ENCODE assay signal across 8 cellular contexts in the genomic region with DNA sequence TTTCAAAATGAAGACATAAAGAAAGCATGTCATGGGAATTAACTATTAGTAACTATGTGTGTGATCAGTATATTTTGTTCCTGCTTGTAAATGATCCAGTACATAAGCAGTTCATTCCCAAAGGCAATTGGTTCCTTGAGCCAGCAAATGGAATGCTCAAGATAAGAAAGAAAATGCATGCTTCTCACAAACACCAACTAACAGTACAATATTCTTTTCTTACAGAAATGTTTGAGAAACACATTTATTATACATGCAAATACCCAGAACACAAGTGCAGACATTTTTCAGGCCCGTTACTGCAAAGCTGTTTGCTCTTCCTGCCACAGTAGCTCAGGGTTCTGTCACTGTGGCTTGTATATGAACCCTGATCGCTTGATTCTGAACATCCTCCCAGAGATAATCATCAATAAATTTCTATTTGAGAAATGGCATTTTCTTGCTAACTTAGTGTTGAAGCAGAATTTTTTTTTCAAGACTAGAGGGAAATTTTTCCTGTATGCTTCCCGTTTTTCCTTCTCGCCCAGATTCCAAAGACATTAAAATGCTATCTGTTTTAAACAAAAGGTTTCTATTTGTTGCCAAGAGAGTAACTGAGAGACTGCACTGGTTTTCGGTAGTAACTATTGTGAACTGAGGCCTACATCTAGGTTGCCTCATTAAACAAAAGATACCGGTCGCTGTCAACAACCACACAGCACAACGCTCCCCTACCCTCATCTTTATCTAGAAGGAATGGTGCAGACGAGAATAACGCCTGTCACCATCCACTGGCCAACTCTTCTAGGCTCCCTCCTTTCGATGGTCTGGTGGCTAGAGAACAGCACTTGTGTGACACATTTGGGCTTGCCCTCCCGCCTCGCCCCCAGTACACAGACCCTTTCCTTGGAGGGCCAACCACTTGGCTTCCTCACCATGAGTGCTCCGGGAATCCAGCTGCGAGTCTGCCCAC. TPM values are rescaled to one million over a fixed set of nuclear protein-coding genes. Genes with fewer than 3 reads are reported as not detected.
DNase-seq lines count a peak whose midpoint lies in the region; ATAC-seq and TF ChIP-seq lines count a peak whose summit lies in the region.

No MANE protein-coding gene starts in this region.

- no peaks in the 10 kb centered on the region for H3K36me3 ChIP-seq in aorta (ENCODE audit: control insufficient read depth in 1 of 2, insufficient read depth in 2 of 2, low read length in 1 of 2)

- TF ChIP-seq CTCF in activated B cell treated with CpG ODN at 0.5 μM for 24 hours (IDR thresholded peaks at IDR 0.05) (no peak), epithelial cell of proximal tubule (conservative IDR thresholded peaks at IDR 0.05; ENCODE audit: low read depth, low read length) (no peak)

- intact Hi-C loops in activated B cell treated with CpG ODN at 0.5 μM for 24 hours (cut with micrococcal nuclease) (loop anchor here (5.0 to 10.0 kb wide), 3 partner anchors 205 to 853 kb away; partner anchors contain the start of genes CEP78 and VPS13A), aorta (cut with DNase I) (loop anchor here (5.0 to 10.0 kb wide), 7 partner anchors 53 to 575 kb away; no protein-coding TSS in a partner anchor)

- H3K4me3 Mint-ChIP-seq in activated B cell treated with CpG ODN at 0.5 μM for 24 hours = peak overlapping the region; percentile 77

- no peaks in the 10 kb centered on the region for H3K9me3 ChIP-seq in aorta (ENCODE audit: control insufficient read depth, low read length)

- H3K27ac ChIP-seq in aorta (ENCODE audit: low read depth in 1 of 2, low read length in 2 of 2) = peak overlapping the region; percentile 25 to 29

- DNase-seq in CD1c-positive myeloid dendritic cell (ENCODE audit: extremely low spot score) = peak; percentile 26
- DNase-seq in HT1080 (ENCODE audit: low read depth) = peak; percentile 24
- no peak for DNase-seq in activated B cell treated with CpG ODN at 0.5 μM for 24 hours
- no peak for DNase-seq in epithelial cell of proximal tubule (ENCODE audit: low read depth)
- peak; percentile 50 for DNase-seq in myocyte (ENCODE audit: low read depth)
- DNase-seq in aorta = peak in 1 of 2 donors; percentile 77
- no peak for DNase-seq in NCI-H226

- H3K4me3 ChIP-seq in epithelial cell of proximal tubule (ENCODE audit: low read depth, low read length) (peak overlapping the region; percentile 85), aorta (ENCODE audit: low read length in 2 of 2) (peak overlapping the region; percentile 89 to 100)

- peaks cover 37% of the 10 kb centered on the region for H3K27me3 Mint-ChIP-seq in activated B cell treated with CpG ODN at 0.5 μM for 24 hours

- ATAC-seq in activated B cell treated with CpG ODN at 0.5 μM for 24 hours (ENCODE audit: low read depth) = no peak
- ATAC-seq in aorta (ENCODE audit: low FRiP score) = peak; percentile 16
- ATAC-seq in GM18870 (IDR thresholded peaks at IDR 0.05; ENCODE audit: unreplicated experiment) = no peak

- H3K27me3 ChIP-seq in aorta (ENCODE audit: control insufficient read depth in 1 of 2, insufficient read depth in 2 of 2, low read length in 1 of 2) = no peaks in the 10 kb centered on the region

- H3K4me1 Mint-ChIP-seq in activated B cell treated with CpG ODN at 0.5 μM for 24 hours = peaks cover 22% of the 10 kb centered on the region

- H3K36me3 Mint-ChIP-seq in activated B cell treated with CpG ODN at 0.5 μM for 24 hours (ENCODE audit: low read depth) = no peaks in the 10 kb centered on the region

- no peaks in the 10 kb centered on the region for H3K9me3 Mint-ChIP-seq in activated B cell treated with CpG ODN at 0.5 μM for 24 hours

- 1 to 2% methylated on average over 15 of the region's 15 CpGs for WGBS in aorta, 2 donors

- H3K27ac Mint-ChIP-seq in activated B cell treated with CpG ODN at 0.5 μM for 24 hours = no peak overlapping the region

- CTCF ChIA-PET in activated B cell treated with CpG ODN at 0.5 μM for 24 hours (lab: Charles Lee) = interaction anchor here (0.7 kb wide), 1 partner anchor 30 kb away, joined by 3 read pairs; no protein-coding TSS in a partner anchor

- peaks cover 0 to 2% of the 10 kb centered on the region in 2 donors for H3K4me1 ChIP-seq in aorta (ENCODE audit: control insufficient read depth in 1 of 2, insufficient read depth in 2 of 2, low read length in 2 of 2)

- POLR2A ChIA-PET in activated B cell treated with CpG ODN at 0.5 μM for 24 hours (lab: Charles Lee) = no interaction called here

RNA-seq across cellular contexts. Expression of gene GNAQ, which starts 1.7 kb away (rescaled TPM):
- 12.0 and 14.6 TPM in 2 replicates for total RNA-seq in HT1080 (2014; rRNA removed; shearing (Covaris generic))
- 18.7 and 26.2 TPM in 2 replicates for polyA plus RNA-seq in HT1080 (2015; cell fraction: cytosol; rRNA removed)
- polyA plus RNA-seq in HT1080 (2015; cell fraction: nucleus; rRNA removed) = 29.2 and 31.2 TPM in 2 replicates
- 0.20 and 0.64 TPM in 2 replicates for total RNA-seq in activated B cell treated with CpG ODN at 0.5 μM for 24 hours
- 19.0 and 20.6 TPM in 2 replicates for total RNA-seq in epithelial cell of proximal tubule
- 25.3 and 29.9 TPM in 2 replicates for total RNA-seq in myocyte
- 25.7 TPM for polyA plus RNA-seq in myocyte (2012)
- total RNA-seq in aorta = 10 to 100 TPM; 80.2 to 84.2 TPM
- polyA plus RNA-seq in aorta = 10 to 100 TPM; 21.9 to 25.9 TPM

Comparison
In these comparisons a context has a peak if more than half of its experiments do, and no peak if none do; other contexts are left out.
1. DNase-seq: peak in CD1c-positive myeloid dendritic cell (single experiment), HT1080 (single experiment) and myocyte (single experiment); none in activated B cell treated with CpG ODN at 0.5 μM for 24 hours (single experiment), epithelial cell of proximal tubule (single experiment) and NCI-H226 (single experiment).